In the genomic region with DNA sequence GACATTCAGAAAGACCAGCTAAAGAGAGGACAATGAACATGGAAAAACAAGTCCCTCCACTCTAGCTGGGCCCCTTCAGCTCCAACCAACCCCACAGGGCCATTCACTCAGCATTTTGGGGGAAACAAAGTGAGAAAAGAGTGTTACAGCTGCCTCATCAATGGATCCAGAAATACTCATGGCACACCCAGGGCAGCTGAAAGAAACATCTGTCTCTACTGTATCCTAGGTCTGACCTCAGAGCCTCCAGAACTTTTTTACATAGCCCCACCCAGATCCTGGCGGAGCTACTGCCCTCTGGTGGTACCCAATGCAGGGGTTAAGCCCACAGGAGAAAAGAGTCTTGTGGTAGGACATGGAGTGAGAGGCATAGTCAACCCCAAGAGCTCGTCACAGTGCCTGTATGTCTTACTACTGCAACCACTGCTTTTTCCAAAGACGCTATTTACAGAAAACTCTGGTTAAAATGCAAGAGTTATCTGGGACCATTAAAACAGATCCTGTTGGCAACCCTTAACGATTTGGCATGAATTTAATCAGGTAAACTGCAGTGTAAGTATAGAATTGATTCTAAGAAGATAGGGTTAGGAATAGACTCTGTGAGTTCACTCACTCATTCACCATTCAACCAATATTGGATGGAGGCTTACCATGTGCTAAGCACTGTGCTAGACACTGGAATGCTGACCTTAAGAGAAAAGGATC, we compare ENCODE assay signal across 9 cellular contexts. TPM values are rescaled to one million over a fixed set of nuclear protein-coding genes. Genes with fewer than 3 reads are reported as not detected.
DNase-seq lines count a peak whose midpoint lies in the region; ATAC-seq, FAIRE-seq and TF ChIP-seq lines count a peak whose summit lies in the region.
"Had no signal": no experiment of that assay in that cellular context is flagged by ENCODE, and none has a peak within 500 bp of the region (broad histone marks: within the 10 kb centered on the region; RNA-seq: fewer than 3 reads in every experiment).

No MANE protein-coding gene starts in this region.

- H3K4me1 ChIP-seq in DOHH2 (ENCODE audit: control insufficient read depth, low read length) (no peaks in the 10 kb centered on the region), H1 (replicated peaks in 1 of 4; ENCODE audit: control insufficient read depth in 3 of 4, insufficient read depth in 4 of 4, low read length in 3 of 4) (peaks cover 0 to 4% (median 1%) of the 10 kb centered on the region in 4 experiments; a peak in 2 of 7 replicates), gastrocnemius medialis (peaks cover 8 to 25% of the 10 kb centered on the region in 2 donors)

- no peak overlapping the region for H4K5ac ChIP-seq in H1 (ENCODE audit: insufficient read length, low read depth, low read length)

- H3K14ac ChIP-seq in H1 (ENCODE audit: insufficient read length) = no peak overlapping the region

- no peak overlapping the region for H3K27ac ChIP-seq in DOHH2 (ENCODE audit: low read depth, low read length)
- H3K27ac ChIP-seq in H1 (ENCODE audit: low read depth, low read length) = no peak overlapping the region
- H3K27ac ChIP-seq in gastrocnemius medialis = no peak overlapping the region

- H3K4me2 ChIP-seq in DOHH2 (ENCODE audit: low read length) (no peak overlapping the region), H1 (ENCODE audit: insufficient read depth in 1 of 2, low read depth in 2 of 2, low read length in 2 of 2) (no peak overlapping the region)

- ATAC-seq in gastrocnemius medialis = peak in 1 of 2 donors; percentile 61
- no peak for ATAC-seq in GM18861 (IDR thresholded peaks at IDR 0.05; ENCODE audit: unreplicated experiment)
- no peak for ATAC-seq in HG02884 (IDR thresholded peaks at IDR 0.05; ENCODE audit: unreplicated experiment)
- no peak for ATAC-seq in sciatic nerve

- no peak overlapping the region for H2BK120ac ChIP-seq in H1 (replicated peaks; ENCODE audit: low read depth, low read length)

- no peak overlapping the region for H2BK15ac ChIP-seq in H1 (ENCODE audit: low read length)

- no peaks in the 10 kb centered on the region; the same call in 1 of the 2 replicates for H3K36me3 ChIP-seq in DOHH2 (ENCODE audit: control insufficient read depth, low read length)
- H3K36me3 ChIP-seq in H1 (ENCODE audit: control insufficient read depth in 2 of 4, insufficient read depth in 4 of 4, low read length in 3 of 4) = no peaks in the 10 kb centered on the region; a peak in 1 of 8 replicates
- no peaks in the 10 kb centered on the region for H3K36me3 ChIP-seq in gastrocnemius medialis

- no peak overlapping the region for H2BK20ac ChIP-seq in H1 (ENCODE audit: low read length)

- H4K8ac ChIP-seq in H1 (ENCODE audit: extremely low read depth, insufficient read depth, low read length) = no peak overlapping the region

- TF ChIP-seq CTCF in DOHH2 (IDR thresholded peaks at IDR 0.05; ENCODE audit: low read depth, low read length, poor library complexity, severe bottlenecking) (peak; percentile 82), H1 (IDR thresholded peaks at IDR 0.05; ENCODE audit: control extremely low read depth in 1 of 3, insufficient read depth in 1 of 3, low read depth in 1 of 3, low read length in 3 of 3) (peak; percentile 80 to 93 (median 91)), gastrocnemius medialis (IDR thresholded peaks at IDR 0.05 in 4 of 5, conservative IDR thresholded peaks at IDR 0.05 in 1 of 5) (peak; percentile 40 to 57 (median 45))

- CTCF ChIA-PET in H1 (lab: Charles Lee; ENCODE audit: partially characterized antibody) = interaction anchor here (0.6 to 6.6 kb wide), 33 partner anchors 9 to 289 kb away, joined by 3 to 141 read pairs (median 4); partner anchors contain the start of gene GDF5

- H3K56ac ChIP-seq in H1 (replicated peaks; ENCODE audit: insufficient read length, low read depth, low read length) = no peak overlapping the region

- H2AK5ac ChIP-seq in H1 (ENCODE audit: low read depth, low read length) = 0 out of 2 replicates have a peak overlapping the region, but pooled peaks have one; percentile 65

- TF ChIP-seq POLR2A in H1 (IDR thresholded peaks at IDR 0.05; ENCODE audit: control extremely low read depth in 1 of 2, low read depth in 2 of 2, low read length in 2 of 2) (no peak), gastrocnemius medialis (IDR thresholded peaks at IDR 0.05) (no peak)

- H4K20me1 ChIP-seq in DOHH2 (ENCODE audit: control insufficient read depth, insufficient read depth, low read depth, low read length) (no peaks in the 10 kb centered on the region), H1 (replicated peaks in 1 of 2; ENCODE audit: control insufficient read depth in 1 of 2, insufficient read depth in 2 of 2, low read length in 2 of 2) (no peaks in the 10 kb centered on the region)

- H3K27me3 ChIP-seq in DOHH2 (ENCODE audit: control insufficient read depth, low read length) = no peaks in the 10 kb centered on the region
- no peaks in the 10 kb centered on the region for H3K27me3 ChIP-seq in H1 (replicated peaks in 1 of 4; ENCODE audit: control insufficient read depth in 3 of 4, extremely low read depth in 1 of 4, insufficient read depth in 3 of 4, low read length in 3 of 4)
- no peaks in the 10 kb centered on the region for H3K27me3 ChIP-seq in gastrocnemius medialis

- in situ Hi-C loops in gastrocnemius medialis (cut with MboI; ENCODE audit: low sequenced_read_pairs in 4 of 4) = no loop called here

- H3K79me1 ChIP-seq in H1 (ENCODE audit: low read depth, low read length) = no peaks in the 10 kb centered on the region

- H3K9me3 ChIP-seq in DOHH2 (ENCODE audit: control insufficient read depth, insufficient read depth, low read length) (no peaks in the 10 kb centered on the region), H1 (ENCODE audit: insufficient read depth in 2 of 2, low read depth in 1 of 2, low read length in 1 of 2) (no peaks in the 10 kb centered on the region), gastrocnemius medialis (no peaks in the 10 kb centered on the region)

- H3K23me2 ChIP-seq in H1 (ENCODE audit: low read depth, low read length) = no peaks in the 10 kb centered on the region

- H3K18ac ChIP-seq in H1 (ENCODE audit: extremely low read depth, low read length) = no peak overlapping the region

- peak; percentile 47 to 72 for TF ChIP-seq RAD21 in H1 (IDR thresholded peaks at IDR 0.05 in 1 of 2, conservative IDR thresholded peaks at IDR 0.05 in 1 of 2; ENCODE audit: low read depth in 2 of 2, low read length in 2 of 2)

- no peak overlapping the region for H3K4ac ChIP-seq in H1 (replicated peaks; ENCODE audit: insufficient read length, low read depth, low read length)

- no peak overlapping the region for H4K91ac ChIP-seq in H1 (replicated peaks; ENCODE audit: insufficient read length, low read length)

- DNase-seq in HuH-7 (ENCODE audit: low spot score) (peak; percentile 83), SW 1271 (lab: John Stamatoyannopoulos, UW) (peak; percentile 66 to 89), H1 (ENCODE audit: low read depth in 1 of 2, low spot score in 2 of 2) (peak in 1 of 2 experiments; percentile 89), gastrocnemius medialis (peak in 1 of 2 donors; percentile 44), sciatic nerve (ENCODE audit: low spot score) (no peak)

- H2BK12ac ChIP-seq in H1 (ENCODE audit: low read depth, low read length) = no peak overlapping the region

- H3F3A ChIP-seq in DOHH2 (ENCODE audit: control insufficient read depth, insufficient read depth) = no peaks in the 10 kb centered on the region

- H3K79me2 ChIP-seq in DOHH2 (ENCODE audit: control insufficient read depth, low read length) (no peaks in the 10 kb centered on the region), H1 (ENCODE audit: control insufficient read depth in 1 of 2, insufficient read depth in 2 of 2, low read length in 2 of 2) (no peaks in the 10 kb centered on the region)

- TF ChIP-seq EP300 in H1 (IDR thresholded peaks at IDR 0.05; ENCODE audit: borderline replicate concordance in 1 of 2, low read depth in 2 of 2, low read length in 2 of 2) = no peak

- POLR2A ChIA-PET in H1 (lab: Charles Lee; ENCODE audit: partially characterized antibody) = interaction anchor here (0.6 to 1.2 kb wide), 4 partner anchors 11 to 126 kb away, joined by 3 to 5 read pairs (median 3); partner anchors contain the start of gene CEP250

- intact Hi-C loops in gastrocnemius medialis (cut with DNase I; ENCODE audit: low total_unique reads) = no loop called here
- intact Hi-C loops in sciatic nerve (cut with DNase I) = no loop called here

- no peak for FAIRE-seq in H1 (lab: Jason Lieb, UNC)

- H3K4me3 ChIP-seq in DOHH2 (ENCODE audit: low read length) = no peak overlapping the region
- no peak overlapping the region for H3K4me3 ChIP-seq in H1 (ENCODE audit: extremely low read depth in 1 of 4, insufficient read depth in 2 of 4, low read depth in 3 of 4, low read length in 4 of 4)
- H3K4me3 ChIP-seq in gastrocnemius medialis = no peak overlapping the region

- H3K9ac ChIP-seq in H1 (replicated peaks in 1 of 4; ENCODE audit: extremely low read depth in 1 of 4, low read depth in 3 of 4, low read length in 3 of 4) = no peak overlapping the region

- 42% methylated on average over 4 of the region's 4 CpGs; no CpG with 5 or more reads in 1 of the 2 experiments for WGBS in H1 (ENCODE audit: extremely low coverage in 1 of 2, insufficient coverage in 1 of 2, insufficient read length in 1 of 2, insufficient replicate concordance in 2 of 2, low coverage in 1 of 2, low lambda C conversion rate in 2 of 2, missing lambda C conversion rate in 1 of 2), 2 experiments

- H3K9me2 ChIP-seq in DOHH2 (replicated peaks; ENCODE audit: control insufficient read depth, low read length) = no peaks in the 10 kb centered on the region

- no peak overlapping the region for H3K23ac ChIP-seq in H1 (ENCODE audit: insufficient read length)

- H2AFZ ChIP-seq in H1 (ENCODE audit: low read length) = no peak overlapping the region

- peak overlapping the region; percentile 14; the same call in 1 of the 2 replicates for H2BK5ac ChIP-seq in H1 (ENCODE audit: low read depth, low read length)

RNA-seq across cellular contexts. Expression of gene FAM83C, which starts 37.4 kb away (rescaled TPM):
- total RNA-seq in H1 (2021; fragmentation: NEBNext Ultra II Directional; extraction: Animal tissue kit (Norgen Biotek cat#: 25700)) = not detected in 2 replicates
- not detected in 2 replicates for polyA plus RNA-seq in H1 (2011; rRNA removed)
- 0.03 TPM for polyA plus RNA-seq in H1 (2011; cell fraction: cytosol; rRNA removed)
- not detected for polyA plus RNA-seq in H1 (2011; cell fraction: nucleus; rRNA removed)
- 0.05 TPM in 2 of 4 replicates, not detected in the others for polyA plus RNA-seq in H1 (2012, experiment 1 of 2)
- polyA plus RNA-seq in H1 (2012, experiment 2 of 2) = not detected
- 0.02 TPM for polyA plus RNA-seq in H1 (2013, experiment 1 of 2)
- polyA plus RNA-seq in H1 (2013, experiment 2 of 2) = 0.02 TPM
- not detected in 2 replicates for polyA minus RNA-seq in H1 (2011; rRNA and poly(A)+ RNA removed)
- polyA minus RNA-seq in H1 (2011; cell fraction: cytosol; rRNA and poly(A)+ RNA removed) = not detected
- polyA minus RNA-seq in H1 (2011; cell fraction: nucleus; rRNA and poly(A)+ RNA removed) = not detected
- total RNA-seq in gastrocnemius medialis = not detected
- total RNA-seq in sciatic nerve = not detected
- total RNA-seq: pulmonary artery endothelial cell had no signal

RNA-seq across cellular contexts. Expression of gene EIF6, which starts 45.0 kb away (rescaled TPM):
- 183 and 184 TPM in 2 replicates for total RNA-seq in H1 (2021; fragmentation: NEBNext Ultra II Directional; extraction: Animal tissue kit (Norgen Biotek cat#: 25700))
- 319 and 374 TPM in 2 replicates for polyA plus RNA-seq in H1 (2011; rRNA removed)
- 267 TPM for polyA plus RNA-seq in H1 (2011; cell fraction: cytosol; rRNA removed)
- polyA plus RNA-seq in H1 (2011; cell fraction: nucleus; rRNA removed) = 359 TPM
- polyA plus RNA-seq in H1 (2012, experiment 1 of 2) = 166 to 215 TPM (median 195 TPM) in 4 replicates
- polyA plus RNA-seq in H1 (2012, experiment 2 of 2) = 307 TPM
- 104 TPM for polyA plus RNA-seq in H1 (2013, experiment 1 of 2)
- polyA plus RNA-seq in H1 (2013, experiment 2 of 2) = 109 TPM
- 168 and 184 TPM in 2 replicates for polyA minus RNA-seq in H1 (2011; rRNA and poly(A)+ RNA removed)
- 74.5 TPM for polyA minus RNA-seq in H1 (2011; cell fraction: cytosol; rRNA and poly(A)+ RNA removed)
- 56.0 TPM for polyA minus RNA-seq in H1 (2011; cell fraction: nucleus; rRNA and poly(A)+ RNA removed)
- total RNA-seq in gastrocnemius medialis = 10 to 100 TPM; 34.2 to 48.3 (median 47.4) TPM
- 66.9 TPM for total RNA-seq in sciatic nerve

RNA-seq across cellular contexts. Expression of gene MMP24OS, which starts 51.7 kb away (rescaled TPM):
- total RNA-seq in H1 (2021; fragmentation: NEBNext Ultra II Directional; extraction: Animal tissue kit (Norgen Biotek cat#: 25700)) = 19.0 and 22.2 TPM in 2 replicates
- polyA plus RNA-seq in H1 (2011; rRNA removed) = 21.3 and 44.4 TPM in 2 replicates
- 20.6 TPM for polyA plus RNA-seq in H1 (2011; cell fraction: cytosol; rRNA removed)
- 45.3 TPM for polyA plus RNA-seq in H1 (2011; cell fraction: nucleus; rRNA removed)
- polyA plus RNA-seq in H1 (2012, experiment 1 of 2) = 21.1 to 31.1 TPM (median 25.0 TPM) in 4 replicates
- polyA plus RNA-seq in H1 (2012, experiment 2 of 2) = 23.1 TPM
- 19.5 TPM for polyA plus RNA-seq in H1 (2013, experiment 1 of 2)
- 17.8 TPM for polyA plus RNA-seq in H1 (2013, experiment 2 of 2)
- 5.5 and 9.3 TPM in 2 replicates for polyA minus RNA-seq in H1 (2011; rRNA and poly(A)+ RNA removed)
- 18.9 TPM for polyA minus RNA-seq in H1 (2011; cell fraction: cytosol; rRNA and poly(A)+ RNA removed)
- 27.2 TPM for polyA minus RNA-seq in H1 (2011; cell fraction: nucleus; rRNA and poly(A)+ RNA removed)
- total RNA-seq in gastrocnemius medialis (10 to 100 TPM in 3 of 4 donors, 1 to 10 TPM in 1; 3.8 to 18.4 (median 12.4) TPM), sciatic nerve (71.6 TPM)
